ENCODE assay signal across 8 cellular contexts in genomic region chr5:96661101-96661840, GRCh38. TPM values are rescaled to one million over a fixed set of nuclear protein-coding genes. Genes with fewer than 3 reads are reported as not detected.
A peak's percentile ranks its signal among the peaks of the same experiment; 100 is the strongest.
DNase-seq lines count a peak whose midpoint lies in the region; ATAC-seq and TF ChIP-seq lines count a peak whose summit lies in the region.

No MANE protein-coding gene starts in this region.

- 11% methylated on average over 20 of the region's 20 CpGs for WGBS in right cardiac atrium

- H3K79me2 ChIP-seq in OCI-LY3 (ENCODE audit: low read length) = peaks cover 27% of the 10 kb centered on the region

- peak overlapping the region; percentile 94 for H3K27ac Mint-ChIP-seq in activated naive CD8-positive, alpha-beta T cell treated with anti-CD3 and anti-CD28 coated beads for 36 hours

- no peaks in the 10 kb centered on the region for H3K36me3 ChIP-seq in OCI-LY3 (replicated peaks; ENCODE audit: low read depth, low read length)

- H3K9me3 ChIP-seq in OCI-LY3 (ENCODE audit: insufficient read depth, low read length) = no peaks in the 10 kb centered on the region
- no peaks in the 10 kb centered on the region for H3K9me3 ChIP-seq in right cardiac atrium (ENCODE audit: control insufficient read depth, low read length)

- peak overlapping the region; percentile 86 for H3K9ac ChIP-seq in OCI-LY3 (ENCODE audit: low read length)

- ATAC-seq in HG02642 (IDR thresholded peaks at IDR 0.05; ENCODE audit: poor library complexity, unreplicated experiment) (peak; percentile 15), right cardiac atrium (no peak)

- H3K27me3 Mint-ChIP-seq in activated naive CD8-positive, alpha-beta T cell treated with anti-CD3 and anti-CD28 coated beads for 36 hours = peaks cover 25% of the 10 kb centered on the region

- peak; percentile 74 for DNase-seq in GM12865 (ENCODE audit: low read depth)
- peak; percentile 34 for DNase-seq in activated naive CD8-positive, alpha-beta T cell treated with anti-CD3 and anti-CD28 coated beads for 36 hours
- DNase-seq in right cardiac atrium = peak in 2 of 3 donors; percentile 61 to 71
- DNase-seq in retinal pigment epithelial cell (ENCODE audit: low read depth) = no peak
- no peak for DNase-seq in SHP77 treated with DMSO at 0.1 percent for 48 hours (lab: John Stamatoyannopoulos, UW)
- no peak for DNase-seq in NCI-H1105 treated with DMSO at 0.1 percent for 48 hours (lab: John Stamatoyannopoulos, UW)

- H3K4me3 Mint-ChIP-seq in activated naive CD8-positive, alpha-beta T cell treated with anti-CD3 and anti-CD28 coated beads for 36 hours = peak overlapping the region; percentile 88

- H3K36me3 Mint-ChIP-seq in activated naive CD8-positive, alpha-beta T cell treated with anti-CD3 and anti-CD28 coated beads for 36 hours = peaks cover 2% of the 10 kb centered on the region

- peak overlapping the region; percentile 85 for H2AFZ ChIP-seq in OCI-LY3 (ENCODE audit: low read depth, low read length)

- H3K4me1 Mint-ChIP-seq in activated naive CD8-positive, alpha-beta T cell treated with anti-CD3 and anti-CD28 coated beads for 36 hours = peaks cover 37% of the 10 kb centered on the region

- H3K4me3 ChIP-seq in GM12865 (ENCODE audit: low read depth, low read length) (peak overlapping the region; percentile 70), OCI-LY3 (ENCODE audit: low read length) (peak overlapping the region; percentile 89), right cardiac atrium (ENCODE audit: low read length) (peak overlapping the region; percentile 78), retinal pigment epithelial cell (ENCODE audit: low read length) (peak overlapping the region; percentile 85)

- H4K20me1 ChIP-seq in OCI-LY3 (ENCODE audit: insufficient read depth, low read length) = peaks cover 17% of the 10 kb centered on the region

- peak overlapping the region; percentile 94 for H3K27ac ChIP-seq in OCI-LY3 (ENCODE audit: low read length)
- peak overlapping the region; percentile 96 for H3K27ac ChIP-seq in right cardiac atrium (ENCODE audit: low read length)

- H3K4me2 ChIP-seq in OCI-LY3 (ENCODE audit: low read length) = peak overlapping the region; percentile 75

- no peaks in the 10 kb centered on the region for H3K9me3 Mint-ChIP-seq in activated naive CD8-positive, alpha-beta T cell treated with anti-CD3 and anti-CD28 coated beads for 36 hours

- peaks cover 16% of the 10 kb centered on the region for H3K4me1 ChIP-seq in OCI-LY3 (ENCODE audit: low read length)
- no peaks in the 10 kb centered on the region for H3K4me1 ChIP-seq in right cardiac atrium (ENCODE audit: control insufficient read depth, insufficient read depth, low read length)

- no peak for TF ChIP-seq CTCF in GM12865 (IDR thresholded peaks at IDR 0.05; ENCODE audit: insufficient read depth, low read depth, low read length, missing control alignments)
- no peak for TF ChIP-seq CTCF in OCI-LY3 (IDR thresholded peaks at IDR 0.05; ENCODE audit: low read depth, low read length)
- TF ChIP-seq CTCF in retinal pigment epithelial cell (conservative IDR thresholded peaks at IDR 0.05; ENCODE audit: low read depth, low read length) = no peak

- H3K27me3 ChIP-seq in OCI-LY3 (ENCODE audit: low read depth, low read length) (no peaks in the 10 kb centered on the region), right cardiac atrium (ENCODE audit: control insufficient read depth, insufficient read depth) (no peaks in the 10 kb centered on the region)

- intact Hi-C loops in right cardiac atrium (cut with DNase I) = loop anchor here in 1 of 4 donors (5.0 kb wide), 1 partner anchor 39 kb away; no protein-coding TSS in a partner anchor

RNA-seq across cellular contexts. Expression of gene CAST, which starts 0.9 kb away (rescaled TPM):
- 100 to 1,000 TPM; 121 to 123 TPM for total RNA-seq in activated naive CD8-positive, alpha-beta T cell treated with anti-CD3 and anti-CD28 coated beads for 36 hours
- 100 to 1,000 TPM; 445 to 594 (median 567) TPM for total RNA-seq in right cardiac atrium
- 222 TPM for polyA plus RNA-seq in right cardiac atrium

Comparison
In these comparisons a context has a peak if more than half of its experiments do, and no peak if none do; other contexts are left out.
1. DNase-seq: peak in GM12865 (single experiment), activated naive CD8-positive, alpha-beta T cell treated with anti-CD3 and anti-CD28 coated beads for 36 hours (single experiment) and right cardiac atrium (2 of 3); none in retinal pigment epithelial cell (single experiment), SHP77 treated with DMSO at 0.1 percent for 48 hours (single experiment) and NCI-H1105 treated with DMSO at 0.1 percent for 48 hours (single experiment).
2. Peak in every context shown above with its lines, with median percentiles within 50 percentile points of each other: H3K4me3 ChIP-seq.